Comparison of ENCODE assay signal across 16 cellular contexts in the genomic region with DNA sequence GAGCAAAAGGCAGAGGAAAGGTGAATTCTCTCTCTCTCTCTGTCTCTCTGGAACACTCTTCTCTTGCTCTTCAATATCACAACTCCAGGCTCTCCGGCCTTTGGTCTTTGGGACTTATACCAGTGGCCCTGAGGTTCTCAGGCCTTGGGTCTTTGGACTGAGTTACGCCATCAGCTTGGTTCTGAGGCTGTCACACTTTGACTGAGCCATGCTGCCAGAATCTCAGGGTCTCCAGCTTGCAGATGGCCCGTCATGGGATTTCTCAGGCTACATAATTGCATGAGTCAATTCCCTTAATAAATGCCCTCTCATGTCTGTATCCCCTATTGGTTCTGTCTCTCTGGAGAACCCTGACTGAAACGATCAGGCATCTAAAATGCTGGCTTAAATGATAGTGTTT. TPM values are rescaled to one million over a fixed set of nuclear protein-coding genes. Genes with fewer than 3 reads are reported as not detected.
A peak's percentile ranks its signal among the peaks of the same experiment; 100 is the strongest.
DNase-seq lines count a peak whose midpoint lies in the region; ATAC-seq and TF ChIP-seq lines count a peak whose summit lies in the region.
"Had no signal": no experiment of that assay in that cellular context is flagged by ENCODE, and none has a peak within 500 bp of the region (broad histone marks: within the 10 kb centered on the region; RNA-seq: fewer than 3 reads in every experiment).

No MANE protein-coding gene starts in this region.

- intact Hi-C loops in activated naive CD4-positive, alpha-beta T cell treated with anti-CD3 and anti-CD28 coated beads for 36 hours (cut with micrococcal nuclease) = loop anchor here (10.0 kb wide), 1 partner anchor 296 kb away; no protein-coding TSS in a partner anchor
- intact Hi-C loops in natural killer cell (cut with micrococcal nuclease) = no loop called here

- CTCF ChIA-PET in activated naive CD4-positive, alpha-beta T cell treated with anti-CD3 and anti-CD28 coated beads for 36 hours (lab: Charles Lee) = no interaction called here
- CTCF ChIA-PET in T-cell (lab: Charles Lee) = interaction anchor here (0.6 kb wide), 3 partner anchors 23 to 101 kb away, joined by 3 to 12 read pairs (median 4); no protein-coding TSS in a partner anchor

- TF ChIP-seq CTCF in natural killer cell (IDR thresholded peaks at IDR 0.05) = no peak

- ATAC-seq in T-cell (replicated peaks in 1 of 4) = no peak
- ATAC-seq in natural killer cell = no peak
- ATAC-seq in stimulated activated naive B cell treated with anti-CD40 and anti-IgM and Interleukin-4, amounts not matched to agents 10 μg/mL and 1 μg/mL and 100 μg/mL, for 72 hours (replicated peaks) = no peak
- ATAC-seq: A549 had no signal

- POLR2A ChIA-PET in T-cell (lab: Charles Lee) = no interaction called here

- peaks cover 23% of the 10 kb centered on the region for H3K4me1 Mint-ChIP-seq in activated naive CD4-positive, alpha-beta T cell treated with anti-CD3 and anti-CD28 coated beads for 36 hours (ENCODE audit: low read depth)
- H3K4me1 Mint-ChIP-seq in T-cell = peaks cover 40 to 48% (median 41%) of the 10 kb centered on the region in 3 donors
- H3K4me1 Mint-ChIP-seq in natural killer cell = peaks cover 39 to 43% of the 10 kb centered on the region in 2 donors
- peaks cover 26 to 45% of the 10 kb centered on the region in 2 donors for H3K4me1 Mint-ChIP-seq in stimulated activated naive B cell treated with anti-CD40 and anti-IgM and Interleukin-4, amounts not matched to agents 10 μg/mL and 1 μg/mL and 100 μg/mL, for 72 hours

- no peak overlapping the region for H3K4me3 Mint-ChIP-seq in activated naive CD4-positive, alpha-beta T cell treated with anti-CD3 and anti-CD28 coated beads for 36 hours
- H3K4me3 Mint-ChIP-seq in T-cell (no peak overlapping the region), natural killer cell (peak overlapping the region; percentile 19)
- H3K4me3 Mint-ChIP-seq in stimulated activated naive B cell treated with anti-CD40 and anti-IgM and Interleukin-4, amounts not matched to agents 10 μg/mL and 1 μg/mL and 100 μg/mL, for 72 hours = no peak overlapping the region

- peaks cover 44% of the 10 kb centered on the region for H3K36me3 Mint-ChIP-seq in activated naive CD4-positive, alpha-beta T cell treated with anti-CD3 and anti-CD28 coated beads for 36 hours (ENCODE audit: low read depth)
- H3K36me3 Mint-ChIP-seq in T-cell = peaks cover 33% of the 10 kb centered on the region
- peaks cover 29% of the 10 kb centered on the region for H3K36me3 Mint-ChIP-seq in natural killer cell
- H3K36me3 Mint-ChIP-seq in stimulated activated naive B cell treated with anti-CD40 and anti-IgM and Interleukin-4, amounts not matched to agents 10 μg/mL and 1 μg/mL and 100 μg/mL, for 72 hours = peaks cover 36 to 59% of the 10 kb centered on the region in 2 donors

- no peaks in the 10 kb centered on the region for H3K27me3 Mint-ChIP-seq in activated naive CD4-positive, alpha-beta T cell treated with anti-CD3 and anti-CD28 coated beads for 36 hours (ENCODE audit: low read depth)
- H3K27me3 Mint-ChIP-seq in T-cell (no peaks in the 10 kb centered on the region), natural killer cell (ENCODE audit: low read depth in 2 of 2) (no peaks in the 10 kb centered on the region)
- no peaks in the 10 kb centered on the region for H3K27me3 Mint-ChIP-seq in stimulated activated naive B cell treated with anti-CD40 and anti-IgM and Interleukin-4, amounts not matched to agents 10 μg/mL and 1 μg/mL and 100 μg/mL, for 72 hours

- no peak for DNase-seq in activated naive CD4-positive, alpha-beta T cell treated with anti-CD3 and anti-CD28 coated beads for 36 hours
- no peak for DNase-seq in activated naive CD4-positive, alpha-beta T cell (lab: John Stamatoyannopoulos, UW)
- DNase-seq in T-cell (no peak), natural killer cell (no peak), SKM-1 (lab: John Stamatoyannopoulos, UW; ENCODE audit: unreplicated experiment) (no peak)
- no peak for DNase-seq in stimulated activated naive B cell treated with anti-CD40 and anti-IgM and Interleukin-4, amounts not matched to agents 10 μg/mL and 1 μg/mL and 100 μg/mL, for 72 hours
- no peak for DNase-seq in stimulated activated naive CD4-positive, alpha-beta T cell (lab: John Stamatoyannopoulos, UW)
- DNase-seq: Kasumi-1, NCI-H1105 treated with DMSO at 0.1 percent for 48 hours, NCI-H187 treated with DMSO at 0.1 percent for 48 hours, NCI-H2171 treated with DMSO at 0.1 percent for 48 hours, NCI-H82, Peyer's patch, Right ventricle myocardium superior had no signal

- H3K9me3 Mint-ChIP-seq in activated naive CD4-positive, alpha-beta T cell treated with anti-CD3 and anti-CD28 coated beads for 36 hours = peaks cover 14% of the 10 kb centered on the region
- H3K9me3 Mint-ChIP-seq in T-cell (peaks cover 6 to 9% (median 7%) of the 10 kb centered on the region in 3 donors), natural killer cell (peaks cover 4% of the 10 kb centered on the region in 2 donors)
- H3K9me3 Mint-ChIP-seq in stimulated activated naive B cell treated with anti-CD40 and anti-IgM and Interleukin-4, amounts not matched to agents 10 μg/mL and 1 μg/mL and 100 μg/mL, for 72 hours = peaks cover 6 to 13% of the 10 kb centered on the region in 2 donors

- H3K27ac Mint-ChIP-seq in activated naive CD4-positive, alpha-beta T cell treated with anti-CD3 and anti-CD28 coated beads for 36 hours = peak overlapping the region; percentile 33
- H3K27ac Mint-ChIP-seq in T-cell = peak overlapping the region; percentile 26 to 37
- H3K27ac Mint-ChIP-seq in natural killer cell = peak overlapping the region; percentile 94 to 99
- peak overlapping the region; percentile 33 for H3K27ac Mint-ChIP-seq in stimulated activated naive B cell treated with anti-CD40 and anti-IgM and Interleukin-4, amounts not matched to agents 10 μg/mL and 1 μg/mL and 100 μg/mL, for 72 hours

RNA-seq across cellular contexts. Expression of gene BTN2A1, which starts 12.9 kb away (rescaled TPM):
- 10 to 100 TPM; 16.0 TPM for total RNA-seq in activated naive CD4-positive, alpha-beta T cell treated with anti-CD3 and anti-CD28 coated beads for 36 hours
- total RNA-seq in T-cell = 10 to 100 TPM; 36.1 to 53.4 (median 47.9) TPM
- 10 to 100 TPM; 33.8 to 51.2 (median 43.3) TPM for total RNA-seq in natural killer cell

RNA-seq across cellular contexts. Expression of gene BTN1A1, which starts 29.5 kb away (rescaled TPM):
- under 1 TPM; 0.07 to 0.10 TPM for total RNA-seq in activated naive CD4-positive, alpha-beta T cell treated with anti-CD3 and anti-CD28 coated beads for 36 hours
- not detected for total RNA-seq in T-cell
- not detected for total RNA-seq in natural killer cell
- total RNA-seq: NCI-H460, Peyer's patch, Right ventricle myocardium superior had no signal

RNA-seq across cellular contexts. Expression of gene BTN3A3, which starts 30.3 kb away (rescaled TPM):
- total RNA-seq in activated naive CD4-positive, alpha-beta T cell treated with anti-CD3 and anti-CD28 coated beads for 36 hours = 10 to 100 TPM; 40.4 to 40.8 TPM
- total RNA-seq in T-cell (100 to 1,000 TPM; 115 to 172 (median 142) TPM), natural killer cell (100 to 1,000 TPM in 2 of 3 donors, 10 to 100 TPM in 1; 88.1 to 154 (median 142) TPM)

Comparison
In these comparisons a context has a peak if more than half of its experiments do, and no peak if none do; other contexts are left out.
1. H3K27ac Mint-ChIP-seq: peak in every context shown above with its lines; median percentile 96 in natural killer cell; 33 in activated naive CD4-positive, alpha-beta T cell treated with anti-CD3 and anti-CD28 coated beads for 36 hours; 33 in stimulated activated naive B cell treated with anti-CD40 and anti-IgM and Interleukin-4, amounts not matched to agents 10 μg/mL and 1 μg/mL and 100 μg/mL, for 72 hours; 32 in T-cell.